In the genomic region with DNA sequence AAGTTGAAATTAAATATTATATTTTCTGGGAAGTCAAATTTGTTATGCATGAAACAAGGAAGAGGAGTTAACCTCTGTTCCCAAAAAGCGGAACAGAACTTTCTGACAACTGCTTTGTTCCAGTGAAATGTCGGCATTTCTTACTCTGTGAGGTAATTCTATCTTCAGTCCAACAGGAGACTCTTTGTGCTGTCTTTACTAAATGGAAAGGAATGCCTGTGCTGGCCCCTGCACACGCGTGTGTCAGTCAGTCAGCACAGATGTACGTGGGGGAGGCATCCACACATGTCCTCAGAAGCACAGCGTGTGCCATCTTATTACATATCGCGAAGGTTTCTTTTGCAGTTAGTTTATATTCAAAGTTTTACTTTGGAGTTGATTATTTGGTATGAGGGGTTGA, we compare ENCODE assay signal across 1 cellular context.
TF ChIP-seq lines count a peak whose summit lies in the region.

No MANE protein-coding gene starts in this region.

TF ChIP-seq in HepG2, 621 proteins besides CTCF, POLR2A, EP300 and RAD21 (continued from another document and continues in another):
- TF ChIP-seq, protein P1, sequence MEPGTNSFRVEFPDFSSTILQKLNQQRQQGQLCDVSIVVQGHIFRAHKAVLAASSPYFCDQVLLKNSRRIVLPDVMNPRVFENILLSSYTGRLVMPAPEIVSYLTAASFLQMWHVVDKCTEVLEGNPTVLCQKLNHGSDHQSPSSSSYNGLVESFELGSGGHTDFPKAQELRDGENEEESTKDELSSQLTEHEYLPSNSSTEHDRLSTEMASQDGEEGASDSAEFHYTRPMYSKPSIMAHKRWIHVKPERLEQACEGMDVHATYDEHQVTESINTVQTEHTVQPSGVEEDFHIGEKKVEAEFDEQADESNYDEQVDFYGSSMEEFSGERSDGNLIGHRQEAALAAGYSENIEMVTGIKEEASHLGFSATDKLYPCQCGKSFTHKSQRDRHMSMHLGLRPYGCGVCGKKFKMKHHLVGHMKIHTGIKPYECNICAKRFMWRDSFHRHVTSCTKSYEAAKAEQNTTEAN (CRISPR knock-in tag; conservative IDR thresholded peaks at IDR 0.05), result peak; percentile 93
- TF ChIP-seq, protein P2, sequence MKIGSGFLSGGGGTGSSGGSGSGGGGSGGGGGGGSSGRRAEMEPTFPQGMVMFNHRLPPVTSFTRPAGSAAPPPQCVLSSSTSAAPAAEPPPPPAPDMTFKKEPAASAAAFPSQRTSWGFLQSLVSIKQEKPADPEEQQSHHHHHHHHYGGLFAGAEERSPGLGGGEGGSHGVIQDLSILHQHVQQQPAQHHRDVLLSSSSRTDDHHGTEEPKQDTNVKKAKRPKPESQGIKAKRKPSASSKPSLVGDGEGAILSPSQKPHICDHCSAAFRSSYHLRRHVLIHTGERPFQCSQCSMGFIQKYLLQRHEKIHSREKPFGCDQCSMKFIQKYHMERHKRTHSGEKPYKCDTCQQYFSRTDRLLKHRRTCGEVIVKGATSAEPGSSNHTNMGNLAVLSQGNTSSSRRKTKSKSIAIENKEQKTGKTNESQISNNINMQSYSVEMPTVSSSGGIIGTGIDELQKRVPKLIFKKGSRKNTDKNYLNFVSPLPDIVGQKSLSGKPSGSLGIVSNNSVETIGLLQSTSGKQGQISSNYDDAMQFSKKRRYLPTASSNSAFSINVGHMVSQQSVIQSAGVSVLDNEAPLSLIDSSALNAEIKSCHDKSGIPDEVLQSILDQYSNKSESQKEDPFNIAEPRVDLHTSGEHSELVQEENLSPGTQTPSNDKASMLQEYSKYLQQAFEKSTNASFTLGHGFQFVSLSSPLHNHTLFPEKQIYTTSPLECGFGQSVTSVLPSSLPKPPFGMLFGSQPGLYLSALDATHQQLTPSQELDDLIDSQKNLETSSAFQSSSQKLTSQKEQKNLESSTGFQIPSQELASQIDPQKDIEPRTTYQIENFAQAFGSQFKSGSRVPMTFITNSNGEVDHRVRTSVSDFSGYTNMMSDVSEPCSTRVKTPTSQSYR (CRISPR knock-in tag; IDR thresholded peaks at IDR 0.05; ENCODE audit: borderline replicate concordance), result peak; percentile 28; the same call in 1 of the 2 replicates
- TF ChIP-seq ELF3 (CRISPR knock-in tag; IDR thresholded peaks at IDR 0.05) (peak; percentile 39; the same call in 1 of the 2 replicates), TBP (CRISPR knock-in tag; IDR thresholded peaks at IDR 0.05) (no peak), ZMYM2 (CRISPR knock-in tag; IDR thresholded peaks at IDR 0.05) (no peak), ZNF780A (CRISPR knock-in tag; IDR thresholded peaks at IDR 0.05) (no peak), MIXL1 (CRISPR knock-in tag; IDR thresholded peaks at IDR 0.05) (no peak), IKZF1 (IDR thresholded peaks at IDR 0.05) (no peak), KLF16 (CRISPR knock-in tag; IDR thresholded peaks at IDR 0.05) (no peak), SALL1 (CRISPR knock-in tag; IDR thresholded peaks at IDR 0.05) (peak; percentile 30; the same call in 1 of the 2 replicates), POLR2G (IDR thresholded peaks at IDR 0.05; ENCODE audit: low read depth, low read length) (no peak), ZNF7 (CRISPR knock-in tag; IDR thresholded peaks at IDR 0.05) (no peak), RFX1 (IDR thresholded peaks at IDR 0.05) (no peak), ATF7 (IDR thresholded peaks at IDR 0.05) (no peak), ATF7 (CRISPR knock-in tag; IDR thresholded peaks at IDR 0.05) (no peak), KLF12 (CRISPR knock-in tag; IDR thresholded peaks at IDR 0.05; ENCODE audit: borderline replicate concordance) (no peak), RBM39 (IDR thresholded peaks at IDR 0.05; ENCODE audit: low read depth, low read length, poor library complexity, severe bottlenecking) (no peak), FOXA1 (IDR thresholded peaks at IDR 0.05) (no peak), FOXA1 (CRISPR knock-in tag; IDR thresholded peaks at IDR 0.05) (no peak), JUND (CRISPR knock-in tag; IDR thresholded peaks at IDR 0.05) (no peak), PCBP1 (IDR thresholded peaks at IDR 0.05; ENCODE audit: borderline replicate concordance, low read depth, low read length) (no peak), RELA (CRISPR knock-in tag; IDR thresholded peaks at IDR 0.05) (no peak), MATR3 (CRISPR knock-in tag; IDR thresholded peaks at IDR 0.05) (no peak), NFATC3 (CRISPR knock-in tag; IDR thresholded peaks at IDR 0.05) (no peak), FOXO1 (CRISPR knock-in tag; IDR thresholded peaks at IDR 0.05) (no peak), ZNF672 (CRISPR knock-in tag; IDR thresholded peaks at IDR 0.05) (no peak), ZNF260 (CRISPR knock-in tag; IDR thresholded peaks at IDR 0.05; ENCODE audit: borderline replicate concordance, low read depth) (no peak), ZNF367 (CRISPR knock-in tag; IDR thresholded peaks at IDR 0.05; ENCODE audit: borderline replicate concordance) (no peak), ZNF224 (CRISPR knock-in tag; IDR thresholded peaks at IDR 0.05) (no peak), SRF (IDR thresholded peaks at IDR 0.05; ENCODE audit: low read depth, low read length) (no peak), ZNF878 (CRISPR knock-in tag; IDR thresholded peaks at IDR 0.05) (0 out of 2 replicates have a peak, but pooled peaks have one; percentile 29), KAT8 (CRISPR knock-in tag; IDR thresholded peaks at IDR 0.05) (peak; percentile 28; the same call in 1 of the 2 replicates), ZNF234 (CRISPR knock-in tag; conservative IDR thresholded peaks at IDR 0.05) (no peak), ZNF891 (CRISPR knock-in tag; IDR thresholded peaks at IDR 0.05) (no peak), MBNL3 (CRISPR knock-in tag; conservative IDR thresholded peaks at IDR 0.05) (no peak), REPIN1 (CRISPR knock-in tag; IDR thresholded peaks at IDR 0.05; ENCODE audit: borderline replicate concordance, low read depth) (no peak), ARNT (IDR thresholded peaks at IDR 0.05) (no peak), ZNF460 (CRISPR knock-in tag; IDR thresholded peaks at IDR 0.05; ENCODE audit: borderline replicate concordance) (no peak), ZFYVE20 (CRISPR knock-in tag; IDR thresholded peaks at IDR 0.05; ENCODE audit: borderline replicate concordance, low read depth) (no peak), TEAD3 (CRISPR knock-in tag; optimal IDR thresholded peaks at IDR 0.05; ENCODE audit: borderline replicate concordance) (peak; percentile 53), CC2D1A (CRISPR knock-in tag; IDR thresholded peaks at IDR 0.05) (no peak), ZNF343 (CRISPR knock-in tag; IDR thresholded peaks at IDR 0.05) (no peak), ZNF510 (CRISPR knock-in tag; IDR thresholded peaks at IDR 0.05; ENCODE audit: low read depth) (no peak), ZNF674 (CRISPR knock-in tag; IDR thresholded peaks at IDR 0.05; ENCODE audit: low read depth) (no peak), ZFP62 (CRISPR knock-in tag; IDR thresholded peaks at IDR 0.05) (no peak), GABPB1 (CRISPR knock-in tag; IDR thresholded peaks at IDR 0.05) (no peak), JUN (CRISPR knock-in tag; IDR thresholded peaks at IDR 0.05) (no peak), GLI4 (CRISPR knock-in tag; IDR thresholded peaks at IDR 0.05; ENCODE audit: borderline replicate concordance) (no peak), KAT2B (IDR thresholded peaks at IDR 0.05; ENCODE audit: borderline replicate concordance, low read depth, low read length) (no peak), ZSCAN9 (CRISPR knock-in tag; IDR thresholded peaks at IDR 0.05; ENCODE audit: borderline replicate concordance) (no peak), ZNF615 (CRISPR knock-in tag; IDR thresholded peaks at IDR 0.05; ENCODE audit: borderline replicate concordance) (no peak), XRCC5 (optimal IDR thresholded peaks at IDR 0.05; ENCODE audit: low read length) (no peak)
- TF ChIP-seq, protein P3, sequence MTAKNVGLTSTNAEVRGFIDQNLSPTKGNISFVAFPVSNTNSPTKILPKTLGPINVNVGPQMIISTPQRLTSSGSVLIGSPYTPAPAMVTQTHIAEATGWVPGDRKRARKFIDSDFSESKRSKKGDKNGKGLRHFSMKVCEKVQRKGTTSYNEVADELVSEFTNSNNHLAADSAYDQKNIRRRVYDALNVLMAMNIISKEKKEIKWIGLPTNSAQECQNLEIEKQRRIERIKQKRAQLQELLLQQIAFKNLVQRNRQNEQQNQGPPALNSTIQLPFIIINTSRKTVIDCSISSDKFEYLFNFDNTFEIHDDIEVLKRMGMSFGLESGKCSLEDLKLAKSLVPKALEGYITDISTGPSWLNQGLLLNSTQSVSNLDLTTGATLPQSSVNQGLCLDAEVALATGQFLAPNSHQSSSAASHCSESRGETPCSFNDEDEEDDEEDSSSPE (CRISPR knock-in tag; IDR thresholded peaks at IDR 0.05), result no peak
- TF ChIP-seq, protein P4, sequence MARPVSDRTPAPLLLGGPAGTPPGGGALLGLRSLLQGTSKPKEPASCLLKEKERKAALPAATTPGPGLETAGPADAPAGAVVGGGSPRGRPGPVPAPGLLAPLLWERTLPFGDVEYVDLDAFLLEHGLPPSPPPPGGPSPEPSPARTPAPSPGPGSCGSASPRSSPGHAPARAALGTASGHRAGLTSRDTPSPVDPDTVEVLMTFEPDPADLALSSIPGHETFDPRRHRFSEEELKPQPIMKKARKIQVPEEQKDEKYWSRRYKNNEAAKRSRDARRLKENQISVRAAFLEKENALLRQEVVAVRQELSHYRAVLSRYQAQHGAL (CRISPR knock-in tag; IDR thresholded peaks at IDR 0.05; ENCODE audit: not compliant biosample characterization), result no peak
- TF ChIP-seq, protein P5, sequence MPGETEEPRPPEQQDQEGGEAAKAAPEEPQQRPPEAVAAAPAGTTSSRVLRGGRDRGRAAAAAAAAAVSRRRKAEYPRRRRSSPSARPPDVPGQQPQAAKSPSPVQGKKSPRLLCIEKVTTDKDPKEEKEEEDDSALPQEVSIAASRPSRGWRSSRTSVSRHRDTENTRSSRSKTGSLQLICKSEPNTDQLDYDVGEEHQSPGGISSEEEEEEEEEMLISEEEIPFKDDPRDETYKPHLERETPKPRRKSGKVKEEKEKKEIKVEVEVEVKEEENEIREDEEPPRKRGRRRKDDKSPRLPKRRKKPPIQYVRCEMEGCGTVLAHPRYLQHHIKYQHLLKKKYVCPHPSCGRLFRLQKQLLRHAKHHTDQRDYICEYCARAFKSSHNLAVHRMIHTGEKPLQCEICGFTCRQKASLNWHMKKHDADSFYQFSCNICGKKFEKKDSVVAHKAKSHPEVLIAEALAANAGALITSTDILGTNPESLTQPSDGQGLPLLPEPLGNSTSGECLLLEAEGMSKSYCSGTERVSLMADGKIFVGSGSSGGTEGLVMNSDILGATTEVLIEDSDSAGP (CRISPR knock-in tag; IDR thresholded peaks at IDR 0.05; ENCODE audit: borderline replicate concordance), result no peak
- TF ChIP-seq, protein P6, sequence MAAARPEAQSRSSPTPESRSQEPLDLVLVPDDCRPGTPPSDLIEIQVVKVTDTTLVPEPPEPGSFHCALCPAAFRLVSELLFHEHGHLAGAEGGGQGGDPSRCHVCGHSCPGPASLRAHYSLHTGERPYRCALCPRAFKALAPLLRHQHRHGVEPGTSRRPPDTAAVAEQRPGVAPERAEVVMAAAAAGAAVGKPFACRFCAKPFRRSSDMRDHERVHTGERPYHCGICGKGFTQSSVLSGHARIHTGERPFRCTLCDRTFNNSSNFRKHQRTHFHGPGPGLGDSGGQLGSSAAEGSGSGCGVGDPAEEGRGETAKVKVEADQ (CRISPR knock-in tag; IDR thresholded peaks at IDR 0.05; ENCODE audit: borderline replicate concordance), result no peak
- TF ChIP-seq, protein P7, sequence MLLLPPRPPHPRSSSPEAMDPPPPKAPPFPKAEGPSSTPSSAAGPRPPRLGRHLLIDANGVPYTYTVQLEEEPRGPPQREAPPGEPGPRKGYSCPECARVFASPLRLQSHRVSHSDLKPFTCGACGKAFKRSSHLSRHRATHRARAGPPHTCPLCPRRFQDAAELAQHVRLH (CRISPR knock-in tag; IDR thresholded peaks at IDR 0.05; ENCODE audit: borderline replicate concordance, low read depth), result no peak
- TF ChIP-seq, protein P8, sequence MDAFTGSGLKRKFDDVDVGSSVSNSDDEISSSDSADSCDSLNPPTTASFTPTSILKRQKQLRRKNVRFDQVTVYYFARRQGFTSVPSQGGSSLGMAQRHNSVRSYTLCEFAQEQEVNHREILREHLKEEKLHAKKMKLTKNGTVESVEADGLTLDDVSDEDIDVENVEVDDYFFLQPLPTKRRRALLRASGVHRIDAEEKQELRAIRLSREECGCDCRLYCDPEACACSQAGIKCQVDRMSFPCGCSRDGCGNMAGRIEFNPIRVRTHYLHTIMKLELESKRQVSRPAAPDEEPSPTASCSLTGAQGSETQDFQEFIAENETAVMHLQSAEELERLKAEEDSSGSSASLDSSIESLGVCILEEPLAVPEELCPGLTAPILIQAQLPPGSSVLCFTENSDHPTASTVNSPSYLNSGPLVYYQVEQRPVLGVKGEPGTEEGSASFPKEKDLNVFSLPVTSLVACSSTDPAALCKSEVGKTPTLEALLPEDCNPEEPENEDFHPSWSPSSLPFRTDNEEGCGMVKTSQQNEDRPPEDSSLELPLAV (CRISPR knock-in tag; conservative IDR thresholded peaks at IDR 0.05; ENCODE audit: low read depth), result no peak
- TF ChIP-seq, protein P9, sequence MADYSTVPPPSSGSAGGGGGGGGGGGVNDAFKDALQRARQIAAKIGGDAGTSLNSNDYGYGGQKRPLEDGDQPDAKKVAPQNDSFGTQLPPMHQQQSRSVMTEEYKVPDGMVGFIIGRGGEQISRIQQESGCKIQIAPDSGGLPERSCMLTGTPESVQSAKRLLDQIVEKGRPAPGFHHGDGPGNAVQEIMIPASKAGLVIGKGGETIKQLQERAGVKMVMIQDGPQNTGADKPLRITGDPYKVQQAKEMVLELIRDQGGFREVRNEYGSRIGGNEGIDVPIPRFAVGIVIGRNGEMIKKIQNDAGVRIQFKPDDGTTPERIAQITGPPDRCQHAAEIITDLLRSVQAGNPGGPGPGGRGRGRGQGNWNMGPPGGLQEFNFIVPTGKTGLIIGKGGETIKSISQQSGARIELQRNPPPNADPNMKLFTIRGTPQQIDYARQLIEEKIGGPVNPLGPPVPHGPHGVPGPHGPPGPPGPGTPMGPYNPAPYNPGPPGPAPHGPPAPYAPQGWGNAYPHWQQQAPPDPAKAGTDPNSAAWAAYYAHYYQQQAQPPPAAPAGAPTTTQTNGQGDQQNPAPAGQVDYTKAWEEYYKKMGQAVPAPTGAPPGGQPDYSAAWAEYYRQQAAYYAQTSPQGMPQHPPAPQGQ (CRISPR knock-in tag; IDR thresholded peaks at IDR 0.05; ENCODE audit: borderline replicate concordance), result no peak
- TF ChIP-seq, protein P10, sequence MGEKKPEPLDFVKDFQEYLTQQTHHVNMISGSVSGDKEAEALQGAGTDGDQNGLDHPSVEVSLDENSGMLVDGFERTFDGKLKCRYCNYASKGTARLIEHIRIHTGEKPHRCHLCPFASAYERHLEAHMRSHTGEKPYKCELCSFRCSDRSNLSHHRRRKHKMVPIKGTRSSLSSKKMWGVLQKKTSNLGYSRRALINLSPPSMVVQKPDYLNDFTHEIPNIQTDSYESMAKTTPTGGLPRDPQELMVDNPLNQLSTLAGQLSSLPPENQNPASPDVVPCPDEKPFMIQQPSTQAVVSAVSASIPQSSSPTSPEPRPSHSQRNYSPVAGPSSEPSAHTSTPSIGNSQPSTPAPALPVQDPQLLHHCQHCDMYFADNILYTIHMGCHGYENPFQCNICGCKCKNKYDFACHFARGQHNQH (CRISPR knock-in tag; IDR thresholded peaks at IDR 0.05), result no peak
- TF ChIP-seq, protein P11, sequence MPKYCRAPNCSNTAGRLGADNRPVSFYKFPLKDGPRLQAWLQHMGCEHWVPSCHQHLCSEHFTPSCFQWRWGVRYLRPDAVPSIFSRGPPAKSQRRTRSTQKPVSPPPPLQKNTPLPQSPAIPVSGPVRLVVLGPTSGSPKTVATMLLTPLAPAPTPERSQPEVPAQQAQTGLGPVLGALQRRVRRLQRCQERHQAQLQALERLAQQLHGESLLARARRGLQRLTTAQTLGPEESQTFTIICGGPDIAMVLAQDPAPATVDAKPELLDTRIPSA (CRISPR knock-in tag; IDR thresholded peaks at IDR 0.05; ENCODE audit: borderline replicate concordance), result no peak
